ENCODE assay signal across 15 cellular contexts in genomic region chr5:151139015-151139414, GRCh38. TPM values are rescaled to one million over a fixed set of nuclear protein-coding genes. Genes with fewer than 3 reads are reported as not detected.
DNase-seq lines count a peak whose midpoint lies in the region; ATAC-seq and TF ChIP-seq lines count a peak whose summit lies in the region.
"Had no signal": no experiment of that assay in that cellular context is flagged by ENCODE, and none has a peak within 500 bp of the region (broad histone marks: within the 10 kb centered on the region; RNA-seq: fewer than 3 reads in every experiment).

No MANE protein-coding gene starts in this region.

- intact Hi-C loops in activated naive CD4-positive, alpha-beta T cell treated with anti-CD3 and anti-CD28 coated beads for 36 hours (cut with micrococcal nuclease), result no loop called here
- intact Hi-C loops in transverse colon (cut with DNase I; ENCODE audit: low total_unique reads), result no loop called here

- H3K4me3 ChIP-seq in OCI-LY3 (ENCODE audit: low read length) (no peak overlapping the region), transverse colon (no peak overlapping the region)
- H3K4me3 ChIP-seq: dorsolateral prefrontal cortex, ovary, vagina had no signal

- DNase-seq in activated naive CD4-positive, alpha-beta T cell treated with anti-CD3 and anti-CD28 coated beads for 36 hours, result no peak
- DNase-seq in activated naive CD4-positive, alpha-beta T cell (lab: John Stamatoyannopoulos, UW), result no peak
- DNase-seq in effector memory CD8-positive, alpha-beta T cell, result peak; percentile 63 to 65 (median 64)
- no peak for DNase-seq in type B pancreatic cell (ENCODE audit: extremely low spot score, unreplicated experiment)
- DNase-seq in transverse colon, result no peak
- no peak for DNase-seq in anterior cingulate cortex (lab: John Stamatoyannopoulos, UW)
- DNase-seq: aorta, DMS79 treated with DMSO at 0.1 percent for 48 hours, dorsolateral prefrontal cortex, KG1, NCI-H187 treated with DMSO at 0.1 percent for 48 hours, ovary had no signal

- H3K27me3 ChIP-seq in OCI-LY3 (ENCODE audit: low read depth, low read length) (peaks cover 6% of the 10 kb centered on the region; the same call in 1 of the 2 replicates), transverse colon (no peaks in the 10 kb centered on the region)
- H3K27me3 ChIP-seq: dorsolateral prefrontal cortex, ovary, vagina had no signal

- 83 to 90% methylated on average over 2 to 8 of the region's 8 CpGs for WGBS in transverse colon (ENCODE audit: low coverage in 1 of 2), 2 donors

- peaks cover 50% of the 10 kb centered on the region for H3K36me3 Mint-ChIP-seq in activated naive CD4-positive, alpha-beta T cell treated with anti-CD3 and anti-CD28 coated beads for 36 hours (ENCODE audit: low read depth)
- peaks cover 78% of the 10 kb centered on the region for H3K36me3 Mint-ChIP-seq in effector memory CD8-positive, alpha-beta T cell (ENCODE audit: insufficient read depth)
- peaks cover 22% of the 10 kb centered on the region for H3K36me3 Mint-ChIP-seq in type B pancreatic cell

- H4K20me1 ChIP-seq in OCI-LY3 (ENCODE audit: insufficient read depth, low read length), result no peaks in the 10 kb centered on the region

- H3K4me3 Mint-ChIP-seq in activated naive CD4-positive, alpha-beta T cell treated with anti-CD3 and anti-CD28 coated beads for 36 hours, result no peak overlapping the region
- H3K4me3 Mint-ChIP-seq in effector memory CD8-positive, alpha-beta T cell, result peak overlapping the region; percentile 59 to 71
- H3K4me3 Mint-ChIP-seq in type B pancreatic cell, result no peak overlapping the region

- no peaks in the 10 kb centered on the region for H3K9me3 ChIP-seq in OCI-LY3 (ENCODE audit: insufficient read depth, low read length)
- H3K9me3 ChIP-seq in transverse colon, result no peaks in the 10 kb centered on the region
- H3K9me3 ChIP-seq: ovary, vagina had no signal

- H3K4me1 ChIP-seq in OCI-LY3 (ENCODE audit: low read length) (peaks cover 35% of the 10 kb centered on the region), transverse colon (peaks cover 23 to 30% (median 26%) of the 10 kb centered on the region in 4 donors)

- ATAC-seq in effector memory CD8-positive, alpha-beta T cell (replicated peaks), result peak; percentile 88
- ATAC-seq in HG03432 (IDR thresholded peaks at IDR 0.05; ENCODE audit: unreplicated experiment), result no peak

- peak overlapping the region; percentile 57 for H3K27ac Mint-ChIP-seq in activated naive CD4-positive, alpha-beta T cell treated with anti-CD3 and anti-CD28 coated beads for 36 hours
- peak overlapping the region; percentile 90 to 95 for H3K27ac Mint-ChIP-seq in effector memory CD8-positive, alpha-beta T cell
- peak overlapping the region; percentile 36 for H3K27ac Mint-ChIP-seq in type B pancreatic cell

- H3K9me3 Mint-ChIP-seq in activated naive CD4-positive, alpha-beta T cell treated with anti-CD3 and anti-CD28 coated beads for 36 hours, result no peaks in the 10 kb centered on the region
- no peaks in the 10 kb centered on the region for H3K9me3 Mint-ChIP-seq in effector memory CD8-positive, alpha-beta T cell
- no peaks in the 10 kb centered on the region for H3K9me3 Mint-ChIP-seq in type B pancreatic cell

- H3K36me3 ChIP-seq in OCI-LY3 (replicated peaks; ENCODE audit: low read depth, low read length), result no peaks in the 10 kb centered on the region
- H3K36me3 ChIP-seq in transverse colon, result peaks cover 0 to 19% (median 4%) of the 10 kb centered on the region in 4 donors
- H3K36me3 ChIP-seq: ovary had no signal

- TF ChIP-seq EP300 in transverse colon (IDR thresholded peaks at IDR 0.05; ENCODE audit: low read depth), result no peak

- no peaks in the 10 kb centered on the region for H3K79me2 ChIP-seq in OCI-LY3 (ENCODE audit: low read length)

- H3K27me3 Mint-ChIP-seq in activated naive CD4-positive, alpha-beta T cell treated with anti-CD3 and anti-CD28 coated beads for 36 hours (ENCODE audit: low read depth), result no peaks in the 10 kb centered on the region
- no peaks in the 10 kb centered on the region for H3K27me3 Mint-ChIP-seq in effector memory CD8-positive, alpha-beta T cell
- no peaks in the 10 kb centered on the region for H3K27me3 Mint-ChIP-seq in type B pancreatic cell

- H3K4me1 Mint-ChIP-seq in activated naive CD4-positive, alpha-beta T cell treated with anti-CD3 and anti-CD28 coated beads for 36 hours (ENCODE audit: low read depth), result peaks cover 77% of the 10 kb centered on the region
- H3K4me1 Mint-ChIP-seq in effector memory CD8-positive, alpha-beta T cell (ENCODE audit: low read depth in 2 of 2), result peaks cover 67 to 71% of the 10 kb centered on the region in 2 donors
- H3K4me1 Mint-ChIP-seq in type B pancreatic cell (ENCODE audit: unreplicated experiment), result peaks cover 19% of the 10 kb centered on the region

- no peak overlapping the region for H3K27ac ChIP-seq in OCI-LY3 (ENCODE audit: low read length)
- no peak overlapping the region for H3K27ac ChIP-seq in transverse colon
- H3K27ac ChIP-seq: dorsolateral prefrontal cortex, ovary, vagina had no signal

- H2AFZ ChIP-seq in OCI-LY3 (ENCODE audit: low read depth, low read length), result no peak overlapping the region

- peak overlapping the region; percentile 14; the same call in 1 of the 2 replicates for H3K4me2 ChIP-seq in OCI-LY3 (ENCODE audit: low read length)

- TF ChIP-seq CTCF in OCI-LY3 (IDR thresholded peaks at IDR 0.05; ENCODE audit: low read depth, low read length) (no peak), type B pancreatic cell (conservative IDR thresholded peaks at IDR 0.05) (no peak), transverse colon (IDR thresholded peaks at IDR 0.05) (no peak)

- in situ Hi-C loops in transverse colon (cut with MboI; ENCODE audit: low pct_ligation_motif_present in 1 of 4, low pct_unique_long_range_greater_than_20kb in 1 of 4, low sequenced_read_pairs in 3 of 4), result no loop called here

- H3K9ac ChIP-seq in OCI-LY3 (ENCODE audit: low read length), result no peak overlapping the region

- CTCF ChIA-PET in activated naive CD4-positive, alpha-beta T cell treated with anti-CD3 and anti-CD28 coated beads for 36 hours (lab: Charles Lee), result interaction anchor here (5.3 to 14.6 kb wide), 2 partner anchors 10 to 27 kb away, joined by 38 to 192 read pairs; no protein-coding TSS in a partner anchor

- no peak for TF ChIP-seq POLR2A in transverse colon (IDR thresholded peaks at IDR 0.05)

RNA-seq across cellular contexts. Expression of gene ANXA6, which starts 18.6 kb away (rescaled TPM):
- 100 to 1,000 TPM; 272 to 284 TPM for total RNA-seq in activated naive CD4-positive, alpha-beta T cell treated with anti-CD3 and anti-CD28 coated beads for 36 hours
- 42.8 and 200 TPM in 2 replicates for total RNA-seq in type B pancreatic cell (ENCODE audit: low replicate concordance)
- total RNA-seq in transverse colon, result 10 to 100 TPM; 19.1 to 79.0 (median 55.3) TPM

RNA-seq across cellular contexts. Expression of gene TNIP1, which starts 58.2 kb away (rescaled TPM):
- total RNA-seq in activated naive CD4-positive, alpha-beta T cell treated with anti-CD3 and anti-CD28 coated beads for 36 hours, result 100 to 1,000 TPM; 238 to 263 TPM
- total RNA-seq in type B pancreatic cell (ENCODE audit: low replicate concordance) (63.6 and 89.2 TPM in 2 replicates), transverse colon (100 to 1,000 TPM in 3 of 4 donors, 10 to 100 TPM in 1; 63.9 to 296 (median 223) TPM)

Comparison
In these comparisons a context has a peak if more than half of its experiments do, and no peak if none do; other contexts are left out.
1. DNase-seq: peak in effector memory CD8-positive, alpha-beta T cell (3 of 3); none in activated naive CD4-positive, alpha-beta T cell treated with anti-CD3 and anti-CD28 coated beads for 36 hours (single experiment), activated naive CD4-positive, alpha-beta T cell (0 of 4), type B pancreatic cell (single experiment), transverse colon (single experiment) and anterior cingulate cortex (0 of 58).
2. H3K27ac Mint-ChIP-seq: peak in every context shown above with its lines; median percentile 92 in effector memory CD8-positive, alpha-beta T cell; 57 in activated naive CD4-positive, alpha-beta T cell treated with anti-CD3 and anti-CD28 coated beads for 36 hours; 36 in type B pancreatic cell.
3. H3K4me3 Mint-ChIP-seq: peak in effector memory CD8-positive, alpha-beta T cell (2 of 2); none in activated naive CD4-positive, alpha-beta T cell treated with anti-CD3 and anti-CD28 coated beads for 36 hours (single experiment) and type B pancreatic cell (single experiment).